Comparison of ENCODE assay signal across 15 cellular contexts in genomic region chr2:20175267-20175666, GRCh38. TPM values are rescaled to one million over a fixed set of nuclear protein-coding genes. Genes with fewer than 3 reads are reported as not detected.
DNase-seq lines count a peak whose midpoint lies in the region; ATAC-seq and TF ChIP-seq lines count a peak whose summit lies in the region.
"Had no signal": no experiment of that assay in that cellular context is flagged by ENCODE, and none has a peak within 500 bp of the region (broad histone marks: within the 10 kb centered on the region; RNA-seq: fewer than 3 reads in every experiment).

No MANE protein-coding gene starts in this region.

- no peaks in the 10 kb centered on the region for H3K27me3 Mint-ChIP-seq in stimulated activated memory B cell treated with anti-CD40 and anti-IgM and Interleukin-4, amounts not matched to agents 10 μg/mL and 1 μg/mL and 100 μg/mL, for 72 hours

- H3K4me3 ChIP-seq in coronary artery, result no peak overlapping the region

- peak; percentile 27 for DNase-seq in activated effector memory CD4-positive, alpha-beta T cell treated with anti-CD3 and anti-CD28 coated beads, Interleukin-2, amount 50 U/mL, for 16 hours
- no peak for DNase-seq in activated effector memory CD4-positive, alpha-beta T cell treated with Interleukin-2 at 50 U/mL for 16 hours
- DNase-seq in coronary artery (ENCODE audit: low spot score) (peak; percentile 35), posterior vena cava (ENCODE audit: low spot score) (peak; percentile 43), NCI-H748 treated with DMSO at 0.1 percent for 48 hours (lab: John Stamatoyannopoulos, UW) (no peak), ureter (ENCODE audit: low spot score) (no peak)
- DNase-seq: Caco-2; CD8-positive, alpha-beta memory T cell; DND-41; GDM1; HCEC 1CT; HFFc6 had no signal

- no peaks in the 10 kb centered on the region for H3K36me3 Mint-ChIP-seq in stimulated activated memory B cell treated with anti-CD40 and anti-IgM and Interleukin-4, amounts not matched to agents 10 μg/mL and 1 μg/mL and 100 μg/mL, for 72 hours
- H3K36me3 Mint-ChIP-seq: CD8-positive, alpha-beta memory T cell had no signal

- H3K4me1 Mint-ChIP-seq in stimulated activated memory B cell treated with anti-CD40 and anti-IgM and Interleukin-4, amounts not matched to agents 10 μg/mL and 1 μg/mL and 100 μg/mL, for 72 hours, result no peaks in the 10 kb centered on the region
- H3K4me1 Mint-ChIP-seq: CD8-positive, alpha-beta memory T cell had no signal

- no peak for ATAC-seq in stimulated activated memory B cell treated with anti-CD40 and anti-IgM and Interleukin-4, amounts not matched to agents 10 μg/mL and 1 μg/mL and 100 μg/mL, for 72 hours
- no peak for ATAC-seq in HG02759 (IDR thresholded peaks at IDR 0.05; ENCODE audit: unreplicated experiment)

- H3K9me3 Mint-ChIP-seq in stimulated activated memory B cell treated with anti-CD40 and anti-IgM and Interleukin-4, amounts not matched to agents 10 μg/mL and 1 μg/mL and 100 μg/mL, for 72 hours, result no peaks in the 10 kb centered on the region
- H3K9me3 Mint-ChIP-seq: CD8-positive, alpha-beta memory T cell; HFFc6 had no signal

- H3K4me3 Mint-ChIP-seq in stimulated activated memory B cell treated with anti-CD40 and anti-IgM and Interleukin-4, amounts not matched to agents 10 μg/mL and 1 μg/mL and 100 μg/mL, for 72 hours, result no peak overlapping the region
- H3K4me3 Mint-ChIP-seq: CD8-positive, alpha-beta memory T cell; HFFc6 had no signal

- no peak overlapping the region for H3K27ac Mint-ChIP-seq in stimulated activated memory B cell treated with anti-CD40 and anti-IgM and Interleukin-4, amounts not matched to agents 10 μg/mL and 1 μg/mL and 100 μg/mL, for 72 hours
- H3K27ac Mint-ChIP-seq: CD8-positive, alpha-beta memory T cell; HFFc6 had no signal

- TF ChIP-seq CTCF in coronary artery (IDR thresholded peaks at IDR 0.05), result no peak

- intact Hi-C loops in posterior vena cava (cut with DNase I), result no loop called here

- no peak overlapping the region for H3K27ac ChIP-seq in coronary artery
- H3K27ac ChIP-seq: 22Rv1 had no signal

RNA-seq across cellular contexts. Expression of gene SDC1, which starts 49.7 kb away (rescaled TPM):
- total RNA-seq in posterior vena cava, result 1 to 10 TPM; 1.2 to 3.0 TPM
- 480 TPM for total RNA-seq in ureter

Comparison
In these comparisons a context has a peak if more than half of its experiments do, and no peak if none do; other contexts are left out.
1. DNase-seq: peak in activated effector memory CD4-positive, alpha-beta T cell treated with anti-CD3 and anti-CD28 coated beads, Interleukin-2, amount 50 U/mL, for 16 hours (single experiment), coronary artery (single experiment) and posterior vena cava (single experiment); none in activated effector memory CD4-positive, alpha-beta T cell treated with Interleukin-2 at 50 U/mL for 16 hours (single experiment), NCI-H748 treated with DMSO at 0.1 percent for 48 hours (single experiment) and ureter (single experiment).
2. RNA of gene SDC1, which starts 49.7 kb away (total RNA-seq): 480 TPM in ureter (single experiment); 1.2 to 3.0 TPM in posterior vena cava; every median in the first group is over 100 times any median in the second.